ENCODE assay signal across 16 cellular contexts in genomic region chr5:54091416-54092130, GRCh38.
DNase-seq lines count a peak whose midpoint lies in the region; ATAC-seq lines count a peak whose summit lies in the region.
"Had no signal": no experiment of that assay in that cellular context is flagged by ENCODE, and none has a peak within 500 bp of the region (broad histone marks: within the 10 kb centered on the region; RNA-seq: fewer than 3 reads in every experiment).

No MANE protein-coding gene starts in this region.

- no peak overlapping the region for H3K4me3 Mint-ChIP-seq in activated CD4-positive, alpha-beta memory T cell treated with anti-CD3 and anti-CD28 coated beads for 36 hours
- H3K4me3 Mint-ChIP-seq: activated CD8-positive, alpha-beta memory T cell treated with anti-CD3 and anti-CD28 coated beads, Interleukin-2, amount 10 ng/mL, durations not matched to agents 7 days and 5 days; nephron; stimulated activated memory B cell treated with anti-CD40 and anti-IgM and Interleukin-4, amounts not matched to agents 10 μg/mL and 1 μg/mL and 100 μg/mL, for 72 hours; T-helper 17 cell had no signal

- in situ Hi-C loops in HAP-1 (cut with MboI; ENCODE audit: low sequenced_read_pairs) = no loop called here

- peak overlapping the region; percentile 66 for H2BK5ac ChIP-seq in mesenchymal stem cell (ENCODE audit: low read depth, low read length, poor library complexity, severe bottlenecking)

- peak overlapping the region in 1 of 2 experiments; percentile 30 for H3K4ac ChIP-seq in mesenchymal stem cell (ENCODE audit: low read depth in 1 of 2, low read length in 2 of 2)

- no peak overlapping the region for H2BK15ac ChIP-seq in mesenchymal stem cell (ENCODE audit: low read depth, poor library complexity, severe bottlenecking)

- H3K9ac ChIP-seq in mesenchymal stem cell (ENCODE audit: low read length) = peak overlapping the region; percentile 56

- H3K4me2 ChIP-seq in mesenchymal stem cell (ENCODE audit: low read length, poor library complexity, severe bottlenecking) = no peak overlapping the region

- H3K27ac ChIP-seq in mesenchymal stem cell (ENCODE audit: low read length, poor library complexity, severe bottlenecking) = peak overlapping the region; percentile 74
- H3K27ac ChIP-seq: lower lobe of right lung, Peyer's patch had no signal

- H3K9me3 ChIP-seq in mesenchymal stem cell (ENCODE audit: control insufficient read depth, low read length) = no peaks in the 10 kb centered on the region
- H3K9me3 ChIP-seq in HAP-1 = no peaks in the 10 kb centered on the region
- H3K9me3 ChIP-seq: lower lobe of right lung, Peyer's patch had no signal

- no peaks in the 10 kb centered on the region for H3K36me3 ChIP-seq in mesenchymal stem cell (ENCODE audit: control insufficient read depth in 1 of 2, insufficient read depth in 2 of 2, low read depth in 1 of 2, low read length in 2 of 2)
- no peaks in the 10 kb centered on the region; the same call in 1 of the 2 replicates for H3K36me3 ChIP-seq in HAP-1 (replicated peaks)
- H3K36me3 ChIP-seq: lower lobe of right lung, Peyer's patch had no signal

- no peaks in the 10 kb centered on the region for H3K9me3 Mint-ChIP-seq in activated CD4-positive, alpha-beta memory T cell treated with anti-CD3 and anti-CD28 coated beads for 36 hours
- H3K9me3 Mint-ChIP-seq: nephron; stimulated activated memory B cell treated with anti-CD40 and anti-IgM and Interleukin-4, amounts not matched to agents 10 μg/mL and 1 μg/mL and 100 μg/mL, for 72 hours had no signal

- no peak overlapping the region for H3K27ac Mint-ChIP-seq in activated CD4-positive, alpha-beta memory T cell treated with anti-CD3 and anti-CD28 coated beads for 36 hours
- H3K27ac Mint-ChIP-seq: activated CD8-positive, alpha-beta memory T cell treated with anti-CD3 and anti-CD28 coated beads, Interleukin-2, amount 10 ng/mL, durations not matched to agents 7 days and 5 days; nephron; stimulated activated memory B cell treated with anti-CD40 and anti-IgM and Interleukin-4, amounts not matched to agents 10 μg/mL and 1 μg/mL and 100 μg/mL, for 72 hours; T-helper 17 cell had no signal

- H3K27me3 Mint-ChIP-seq in activated CD4-positive, alpha-beta memory T cell treated with anti-CD3 and anti-CD28 coated beads for 36 hours = no peaks in the 10 kb centered on the region
- H3K27me3 Mint-ChIP-seq: activated CD8-positive, alpha-beta memory T cell treated with anti-CD3 and anti-CD28 coated beads, Interleukin-2, amount 10 ng/mL, durations not matched to agents 7 days and 5 days; stimulated activated memory B cell treated with anti-CD40 and anti-IgM and Interleukin-4, amounts not matched to agents 10 μg/mL and 1 μg/mL and 100 μg/mL, for 72 hours; T-helper 17 cell had no signal

- H3K23ac ChIP-seq in mesenchymal stem cell (ENCODE audit: low read length in 2 of 2) = no peak overlapping the region

- peak overlapping the region in 1 of 2 experiments; percentile 55 for H3K14ac ChIP-seq in mesenchymal stem cell (ENCODE audit: low read length in 2 of 2)

- H2AK5ac ChIP-seq in mesenchymal stem cell (ENCODE audit: low read length, severe bottlenecking) = peak overlapping the region; percentile 98

- CTCF ChIA-PET in activated CD4-positive, alpha-beta memory T cell treated with anti-CD3 and anti-CD28 coated beads for 36 hours (lab: Charles Lee) = no interaction called here

- peak overlapping the region; percentile 70 to 73 for H3K18ac ChIP-seq in mesenchymal stem cell (ENCODE audit: low read depth in 1 of 2, low read length in 2 of 2)

- peak overlapping the region; percentile 93 for H2BK12ac ChIP-seq in mesenchymal stem cell (ENCODE audit: low read length in 2 of 2)

- H3K79me1 ChIP-seq in mesenchymal stem cell (replicated peaks; ENCODE audit: low read length, poor library complexity, severe bottlenecking) = no peaks in the 10 kb centered on the region

- H3K4me1 ChIP-seq in mesenchymal stem cell (ENCODE audit: control insufficient read depth, insufficient read depth, low read depth, low read length) (peaks cover 5% of the 10 kb centered on the region), HAP-1 (peaks cover 18% of the 10 kb centered on the region)
- H3K4me1 ChIP-seq: lower lobe of right lung, Peyer's patch had no signal

- H3K4me3 ChIP-seq in mesenchymal stem cell (ENCODE audit: insufficient read depth in 1 of 2, low read depth in 1 of 2, low read length in 2 of 2) (no peak overlapping the region), HAP-1 (no peak overlapping the region)
- H3K4me3 ChIP-seq: lower lobe of right lung, Peyer's patch had no signal

- peak overlapping the region; percentile 50 for H4K91ac ChIP-seq in mesenchymal stem cell (ENCODE audit: low read length)

- H3K27me3 ChIP-seq in mesenchymal stem cell (ENCODE audit: control insufficient read depth in 1 of 2, insufficient read depth in 1 of 2, low read length in 2 of 2) (no peaks in the 10 kb centered on the region), HAP-1 (ENCODE audit: low read depth) (no peaks in the 10 kb centered on the region)
- H3K27me3 ChIP-seq: Peyer's patch had no signal

- H4K8ac ChIP-seq in mesenchymal stem cell (ENCODE audit: low read length) = no peak overlapping the region

- no peak for ATAC-seq in HG02840 (IDR thresholded peaks at IDR 0.05; ENCODE audit: low FRiP score, unreplicated experiment)
- ATAC-seq: activated CD8-positive, alpha-beta memory T cell treated with anti-CD3 and anti-CD28 coated beads, Interleukin-2, amount 10 ng/mL, durations not matched to agents 7 days and 5 days; lower lobe of right lung; stimulated activated memory B cell treated with anti-CD40 and anti-IgM and Interleukin-4, amounts not matched to agents 10 μg/mL and 1 μg/mL and 100 μg/mL, for 72 hours; T-helper 17 cell had no signal

- no peaks in the 10 kb centered on the region for H3K36me3 Mint-ChIP-seq in activated CD4-positive, alpha-beta memory T cell treated with anti-CD3 and anti-CD28 coated beads for 36 hours
- H3K36me3 Mint-ChIP-seq: activated CD8-positive, alpha-beta memory T cell treated with anti-CD3 and anti-CD28 coated beads, Interleukin-2, amount 10 ng/mL, durations not matched to agents 7 days and 5 days had no signal

- POLR2A ChIA-PET in activated CD4-positive, alpha-beta memory T cell treated with anti-CD3 and anti-CD28 coated beads for 36 hours (lab: Charles Lee) = interaction anchor here (1.0 kb wide), 1 partner anchor 50 kb away, joined by 3 read pairs; no protein-coding TSS in a partner anchor

- DNase-seq in DMS 273 treated with DMSO at 0.1 percent for 48 hours (lab: John Stamatoyannopoulos, UW) = peak; percentile 96
- peak; percentile 52 for DNase-seq in NCI-H226
- DNase-seq in cerebellar nuclear complex (lab: John Stamatoyannopoulos, UW) = peak; percentile 19 to 61
- DNase-seq in mesenchymal stem cell = no peak
- no peak for DNase-seq in MV-4-11 (lab: John Stamatoyannopoulos, UW)
- no peak for DNase-seq in activated CD4-positive, alpha-beta memory T cell treated with anti-CD3 and anti-CD28 coated beads for 36 hours
- no peak for DNase-seq in HAP-1 (ENCODE audit: low spot score in 2 of 2)
- DNase-seq: activated CD8-positive, alpha-beta memory T cell treated with anti-CD3 and anti-CD28 coated beads, Interleukin-2, amount 10 ng/mL, durations not matched to agents 7 days and 5 days; effector CD4-positive, alpha-beta T cell; lower lobe of right lung; NCI-H1417; Peyer's patch; T-helper 17 cell had no signal

- intact Hi-C loops in activated CD4-positive, alpha-beta memory T cell treated with anti-CD3 and anti-CD28 coated beads for 36 hours (cut with micrococcal nuclease) = no loop called here

- no peaks in the 10 kb centered on the region for H3K4me1 Mint-ChIP-seq in activated CD4-positive, alpha-beta memory T cell treated with anti-CD3 and anti-CD28 coated beads for 36 hours (ENCODE audit: low read depth)
- H3K4me1 Mint-ChIP-seq: activated CD8-positive, alpha-beta memory T cell treated with anti-CD3 and anti-CD28 coated beads, Interleukin-2, amount 10 ng/mL, durations not matched to agents 7 days and 5 days; T-helper 17 cell had no signal

- H2BK120ac ChIP-seq in mesenchymal stem cell (ENCODE audit: low read depth, low read length) = no peak overlapping the region

- 95% methylated on average over 5 of the region's 8 CpGs for WGBS in mesenchymal stem cell

- H2AFZ ChIP-seq in mesenchymal stem cell (ENCODE audit: low read depth, low read length) = no peak overlapping the region

Comparison
In these comparisons a context has a peak if more than half of its experiments do, and no peak if none do; other contexts are left out.
1. DNase-seq: peak in DMS 273 treated with DMSO at 0.1 percent for 48 hours (single experiment), NCI-H226 (single experiment) and cerebellar nuclear complex (2 of 2); none in mesenchymal stem cell (single experiment), MV-4-11 (single experiment), activated CD4-positive, alpha-beta memory T cell treated with anti-CD3 and anti-CD28 coated beads for 36 hours (single experiment) and HAP-1 (0 of 2).